ENCODE assay signal across 3 cellular contexts in genomic region chr1:22100168-22100567, GRCh38.
TF ChIP-seq lines count a peak whose summit lies in the region.

No MANE protein-coding gene starts in this region.

TF ChIP-seq in HEK293, 187 proteins besides CTCF, POLR2A, EP300 and RAD21:
- TF ChIP-seq ATF2 (tag by site-specific recombination; IDR thresholded peaks at IDR 0.05; ENCODE audit: low read depth) (peak; percentile 67; the same call in 1 of the 2 replicates), ZNF221 (tag by site-specific recombination; IDR thresholded peaks at IDR 0.05; ENCODE audit: borderline replicate concordance) (no peak)

TF ChIP-seq in GM12878, 131 proteins besides CTCF, POLR2A, EP300 and RAD21:
- TF ChIP-seq PKNOX1 (IDR thresholded peaks at IDR 0.05) (no peak), ATF7 (IDR thresholded peaks at IDR 0.05; ENCODE audit: low read depth) (0 out of 2 replicates have a peak, but pooled peaks have one; percentile 15), IRF4 (IDR thresholded peaks at IDR 0.05; ENCODE audit: low read depth, low read length) (no peak), CHD1 (IDR thresholded peaks at IDR 0.05; ENCODE audit: low read depth, low read length) (no peak), POLR2AphosphoS2 (IDR thresholded peaks at IDR 0.05; ENCODE audit: low read depth, low read length) (no peak)

TF ChIP-seq in HEK293T, 16 proteins besides CTCF, POLR2A, EP300 and RAD21:
- TF ChIP-seq HDGF (IDR thresholded peaks at IDR 0.05; ENCODE audit: borderline replicate concordance), result no peak
- TF ChIP-seq SP1 (IDR thresholded peaks at IDR 0.05), result no peak
- TF ChIP-seq BHLHE40 (IDR thresholded peaks at IDR 0.05; ENCODE audit: borderline replicate concordance), result no peak
- TF ChIP-seq SUZ12 (IDR thresholded peaks at IDR 0.05), result no peak
- TF ChIP-seq TARDBP (IDR thresholded peaks at IDR 0.05), result no peak
- TF ChIP-seq ELF4 (IDR thresholded peaks at IDR 0.05), result no peak
- TF ChIP-seq ZNF384 (IDR thresholded peaks at IDR 0.05), result no peak
- no peak for TF ChIP-seq LEF1 (IDR thresholded peaks at IDR 0.05; ENCODE audit: borderline replicate concordance)
- TF ChIP-seq L3MBTL2 (conservative IDR thresholded peaks at IDR 0.05), result no peak
- no peak for TF ChIP-seq CTBP1 (IDR thresholded peaks at IDR 0.05; ENCODE audit: borderline replicate concordance)
- no peak for TF ChIP-seq ARNT (IDR thresholded peaks at IDR 0.05)
- TF ChIP-seq NFRKB (IDR thresholded peaks at IDR 0.05), result no peak
- no peak for TF ChIP-seq FOXA1 (IDR thresholded peaks at IDR 0.05)
- TF ChIP-seq FOXM1 (IDR thresholded peaks at IDR 0.05; ENCODE audit: borderline replicate concordance), result no peak
- no peak for TF ChIP-seq FOXK2 (IDR thresholded peaks at IDR 0.05)
- no peak for TF ChIP-seq PKNOX1 (IDR thresholded peaks at IDR 0.05)
